Comparison of ENCODE assay signal across 9 cellular contexts in genomic region chr13:46134961-46135522, GRCh38. TPM values are rescaled to one million over a fixed set of nuclear protein-coding genes. Genes with fewer than 3 reads are reported as not detected.
DNase-seq lines count a peak whose midpoint lies in the region; ATAC-seq and TF ChIP-seq lines count a peak whose summit lies in the region.
"Had no signal": no experiment of that assay in that cellular context is flagged by ENCODE, and none has a peak within 500 bp of the region (broad histone marks: within the 10 kb centered on the region; RNA-seq: fewer than 3 reads in every experiment).

No MANE protein-coding gene starts in this region.

- H3K4me1 Mint-ChIP-seq in activated T-helper 17 cell treated with anti-CD3 and anti-CD28 coated beads, Interleukin-2, amount 50 U/mL, for 72 hours, result peaks cover 9% of the 10 kb centered on the region
- H3K4me1 Mint-ChIP-seq in chondrocyte (ENCODE audit: low read depth), result no peaks in the 10 kb centered on the region

- H3K4me3 ChIP-seq in LNCaP clone FGC (ENCODE audit: low read depth, low read length), result peak overlapping the region; percentile 17; the same call in 1 of the 2 replicates
- no peak overlapping the region for H3K4me3 ChIP-seq in right lobe of liver
- no peak overlapping the region for H3K4me3 ChIP-seq in WERI-Rb-1 (ENCODE audit: low read depth, low read length)

- intact Hi-C loops in right lobe of liver (cut with DNase I), result no loop called here

- H3K36me3 ChIP-seq in right lobe of liver (peaks cover 0 to 2% (median under 1%) of the 10 kb centered on the region in 4 donors), WERI-Rb-1 (no peaks in the 10 kb centered on the region)

- WGBS in right lobe of liver (ENCODE audit: insufficient coverage, low coverage, low lambda C conversion rate, missing lambda C conversion rate), result 43% methylated on average over 4 of the region's 4 CpGs

- peaks cover 0 to 19% (median 3%) of the 10 kb centered on the region in 4 donors for H3K4me1 ChIP-seq in right lobe of liver

- peaks cover 100% of the 10 kb centered on the region for H3K36me3 Mint-ChIP-seq in activated T-helper 17 cell treated with anti-CD3 and anti-CD28 coated beads, Interleukin-2, amount 50 U/mL, for 72 hours (ENCODE audit: low read depth)
- peaks cover 1% of the 10 kb centered on the region for H3K36me3 Mint-ChIP-seq in chondrocyte (ENCODE audit: low read depth)

- no peaks in the 10 kb centered on the region for H3K27me3 ChIP-seq in right lobe of liver
- H3K27me3 ChIP-seq in WERI-Rb-1 (ENCODE audit: insufficient read depth, low read depth, severe bottlenecking), result no peaks in the 10 kb centered on the region

- TF ChIP-seq CTCF in LNCaP clone FGC (IDR thresholded peaks at IDR 0.05; ENCODE audit: control insufficient read depth, extremely low read depth, insufficient read depth), result no peak
- TF ChIP-seq CTCF in right lobe of liver (IDR thresholded peaks at IDR 0.05), result no peak
- TF ChIP-seq CTCF in WERI-Rb-1 (IDR thresholded peaks at IDR 0.05; ENCODE audit: low read depth, low read length), result no peak
- no peak for TF ChIP-seq CTCF in chondrocyte (IDR thresholded peaks at IDR 0.05)

- no peak overlapping the region for H3K4me3 Mint-ChIP-seq in activated T-helper 17 cell treated with anti-CD3 and anti-CD28 coated beads, Interleukin-2, amount 50 U/mL, for 72 hours
- no peak overlapping the region for H3K4me3 Mint-ChIP-seq in chondrocyte (ENCODE audit: unreplicated experiment)

- H3K9me3 Mint-ChIP-seq in activated T-helper 17 cell treated with anti-CD3 and anti-CD28 coated beads, Interleukin-2, amount 50 U/mL, for 72 hours, result no peaks in the 10 kb centered on the region
- H3K9me3 Mint-ChIP-seq in chondrocyte (ENCODE audit: low read depth), result no peaks in the 10 kb centered on the region

- H3K9me3 ChIP-seq in right lobe of liver, result no peaks in the 10 kb centered on the region
- H3K9me3 ChIP-seq in WERI-Rb-1 (ENCODE audit: severe bottlenecking), result no peaks in the 10 kb centered on the region

- H3K27ac Mint-ChIP-seq in activated T-helper 17 cell treated with anti-CD3 and anti-CD28 coated beads, Interleukin-2, amount 50 U/mL, for 72 hours, result peak overlapping the region; percentile 71
- H3K27ac Mint-ChIP-seq in chondrocyte (ENCODE audit: unreplicated experiment), result no peak overlapping the region

- no peak for TF ChIP-seq POLR2A in right lobe of liver (IDR thresholded peaks at IDR 0.05)

- no peak for ATAC-seq in activated T-helper 17 cell treated with anti-CD3 and anti-CD28 coated beads, Interleukin-2, amount 50 U/mL, for 72 hours (replicated peaks)
- peak; percentile 48 to 75 (median 64) for ATAC-seq in right lobe of liver
- ATAC-seq: Panc1 had no signal

- H3K27me3 Mint-ChIP-seq in activated T-helper 17 cell treated with anti-CD3 and anti-CD28 coated beads, Interleukin-2, amount 50 U/mL, for 72 hours, result no peaks in the 10 kb centered on the region
- H3K27me3 Mint-ChIP-seq in chondrocyte (ENCODE audit: low read depth), result peaks cover 7% of the 10 kb centered on the region

- H3K27ac ChIP-seq in right lobe of liver (no peak overlapping the region), WERI-Rb-1 (no peak overlapping the region)

- DNase-seq in DMS153 (lab: John Stamatoyannopoulos, UW) (peak; percentile 87), LNCaP clone FGC (ENCODE audit: low read depth) (peak; percentile 99), right lobe of liver (no peak), WERI-Rb-1 (no peak), chondrocyte (ENCODE audit: low spot score) (no peak), HUDEP-2 (lab: John Stamatoyannopoulos, UW; ENCODE audit: unreplicated experiment in 76 of 76) (no peak), T-helper 2 cell (no peak)

RNA-seq across cellular contexts. Expression of gene CPB2, which starts 30.2 kb away (rescaled TPM):
- not detected for total RNA-seq in activated T-helper 17 cell treated with anti-CD3 and anti-CD28 coated beads, Interleukin-2, amount 50 U/mL, for 72 hours
- 100 to 1,000 TPM; 342 to 693 (median 554) TPM for total RNA-seq in right lobe of liver
- total RNA-seq in chondrocyte, result not detected in 3 replicates

RNA-seq across cellular contexts. Expression of gene LCP1, which starts 46.9 kb away (rescaled TPM):
- total RNA-seq in activated T-helper 17 cell treated with anti-CD3 and anti-CD28 coated beads, Interleukin-2, amount 50 U/mL, for 72 hours, result 100 to 1,000 TPM; 727 to 916 TPM
- total RNA-seq in right lobe of liver (10 to 100 TPM; 19.7 to 58.1 (median 22.8) TPM), chondrocyte (0.19 to 1.2 TPM (median 1.00 TPM) in 3 replicates)

Comparison
In these comparisons a context has a peak if more than half of its experiments do, and no peak if none do; other contexts are left out.
1. DNase-seq: peak in DMS153 (single experiment) and LNCaP clone FGC (single experiment); none in right lobe of liver (0 of 3), WERI-Rb-1 (single experiment), chondrocyte (single experiment), HUDEP-2 (0 of 76) and T-helper 2 cell (0 of 5).
2. RNA of gene CPB2, which starts 30.2 kb away (total RNA-seq): 342 to 693 TPM in right lobe of liver; not detected in activated T-helper 17 cell treated with anti-CD3 and anti-CD28 coated beads, Interleukin-2, amount 50 U/mL, for 72 hours and not detected in chondrocyte; every median in the first group is over 100 times any median in the second.
3. RNA of gene LCP1, which starts 46.9 kb away (total RNA-seq): 727 to 916 TPM in activated T-helper 17 cell treated with anti-CD3 and anti-CD28 coated beads, Interleukin-2, amount 50 U/mL, for 72 hours; 19.7 to 58.1 TPM in right lobe of liver and 0.19 to 1.2 TPM in chondrocyte; every median in the first group is over 10 times any median in the second.